ENCODE assay signal across 10 cellular contexts in the genomic region with DNA sequence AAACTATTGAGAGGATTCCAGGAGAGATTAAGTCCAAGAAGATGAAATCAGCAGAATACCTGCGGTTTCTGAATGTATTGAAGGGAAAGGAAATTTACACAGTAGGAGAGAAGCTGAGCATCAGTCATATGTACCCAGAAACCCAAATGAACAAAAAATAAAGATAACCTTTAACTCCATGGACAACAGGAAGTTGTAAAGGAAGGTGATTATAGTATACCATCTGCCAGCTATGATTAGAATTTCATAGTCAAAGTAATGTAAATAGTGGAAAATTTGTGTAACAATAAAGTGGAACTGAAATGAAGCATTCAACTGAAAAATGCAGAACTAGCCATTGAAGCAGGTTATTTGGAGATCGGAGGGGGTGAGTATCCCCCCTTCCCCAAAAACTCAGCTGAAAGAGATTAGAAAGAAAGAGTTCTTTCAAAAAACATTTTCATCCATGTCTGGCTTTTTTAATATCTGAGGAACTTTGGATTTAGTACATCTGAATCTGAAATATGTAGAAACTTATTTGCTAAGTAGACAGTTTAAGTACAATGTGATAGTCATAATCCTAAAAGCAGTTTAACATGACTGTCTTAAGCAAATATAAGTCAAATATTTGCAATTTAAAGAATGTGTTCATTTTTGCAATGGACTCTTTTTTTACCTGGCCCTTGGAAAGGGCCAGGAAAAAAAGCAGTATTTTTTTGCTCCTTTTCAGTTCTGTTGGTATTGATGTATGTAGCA. TPM values are rescaled to one million over a fixed set of nuclear protein-coding genes. Genes with fewer than 3 reads are reported as not detected.
A peak's percentile ranks its signal among the peaks of the same experiment; 100 is the strongest.
DNase-seq lines count a peak whose midpoint lies in the region; ATAC-seq and TF ChIP-seq lines count a peak whose summit lies in the region.
"Had no signal": no experiment of that assay in that cellular context is flagged by ENCODE, and none has a peak within 500 bp of the region (broad histone marks: within the 10 kb centered on the region; RNA-seq: fewer than 3 reads in every experiment).

No MANE protein-coding gene starts in this region.

- H3K36me3 ChIP-seq in Caco-2 (ENCODE audit: control insufficient read depth, insufficient read depth, low read length) (peaks cover 1% of the 10 kb centered on the region; the same call in 1 of the 2 replicates), heart left ventricle (peaks cover 0 to 88% (median 65%) of the 10 kb centered on the region in 9 donors)

- POLR2A ChIA-PET in Caco-2 (lab: Charles Lee), result interaction anchor here (0.6 kb wide), 1 partner anchor 64 kb away, joined by 3 read pairs; no protein-coding TSS in a partner anchor

- peaks cover 28% of the 10 kb centered on the region for H3K36me3 Mint-ChIP-seq in Caco-2 (ENCODE audit: insufficient read depth, unreplicated experiment)

- no peak for TF ChIP-seq POLR2A in heart left ventricle (IDR thresholded peaks at IDR 0.05)

- no peaks in the 10 kb centered on the region for H3K9me3 Mint-ChIP-seq in Caco-2 (ENCODE audit: unreplicated experiment)

- DNase-seq in Caco-2 (peak in 1 of 2 experiments; percentile 3), OCI-M2 (lab: John Stamatoyannopoulos, UW; ENCODE audit: unreplicated experiment) (peak; percentile 64), fibroblast of villous mesenchyme (ENCODE audit: low read depth) (peak; percentile 68), heart left ventricle (no peak), Ammon's horn (ENCODE audit: low spot score) (no peak), kidney tubule cell (ENCODE audit: low spot score) (no peak), mesenteric fat pad (ENCODE audit: low spot score) (no peak)
- DNase-seq: right cardiac atrium, trophoblast cell had no signal

- peaks cover 34% of the 10 kb centered on the region for H3K4me1 Mint-ChIP-seq in Caco-2 (ENCODE audit: low read depth, unreplicated experiment)

- H3K4me3 ChIP-seq in Caco-2 (ENCODE audit: low read depth, low read length) (no peak overlapping the region), fibroblast of villous mesenchyme (ENCODE audit: low read depth, low read length) (no peak overlapping the region), heart left ventricle (no peak overlapping the region)

- peak overlapping the region; percentile 45 for H3K27ac Mint-ChIP-seq in Caco-2 (ENCODE audit: unreplicated experiment)

- CTCF ChIA-PET in Caco-2 (lab: Charles Lee), result no interaction called here

- no peaks in the 10 kb centered on the region for H3K9me3 ChIP-seq in Caco-2
- H3K9me3 ChIP-seq in heart left ventricle, result no peaks in the 10 kb centered on the region

- H3K27me3 Mint-ChIP-seq in Caco-2 (ENCODE audit: insufficient read depth, unreplicated experiment), result no peaks in the 10 kb centered on the region

- intact Hi-C loops in Caco-2 (cut with micrococcal nuclease; ENCODE audit: unreplicated experiment) (loop anchor here (2.0 kb wide), 1 partner anchor 51 kb away; no protein-coding TSS in a partner anchor), heart left ventricle (cut with DNase I) (no loop called here)

- BruUV-seq in Caco-2 (replicated peaks; lab: Mats Ljungman, UMichigan), result no TSS peak

- H3K27ac ChIP-seq in heart left ventricle, result no peak overlapping the region

- H3K4me1 ChIP-seq in Caco-2 (peaks cover 29% of the 10 kb centered on the region), heart left ventricle (peaks cover 0 to 11% (median 0%) of the 10 kb centered on the region in 12 donors)

- H3K27me3 ChIP-seq in Caco-2 (replicated peaks; ENCODE audit: control insufficient read depth, insufficient read depth, low read length) (no peaks in the 10 kb centered on the region), heart left ventricle (no peaks in the 10 kb centered on the region)

- H3K4me3 Mint-ChIP-seq in Caco-2 (ENCODE audit: unreplicated experiment), result peak overlapping the region; percentile 42

- 78 to 85% (median 82%) methylated on average over 2 of the region's 2 CpGs for WGBS in heart left ventricle, 4 donors

- ATAC-seq in HG02610 (IDR thresholded peaks at IDR 0.05; ENCODE audit: unreplicated experiment), result peak; percentile 50
- ATAC-seq in heart left ventricle, result no peak
- ATAC-seq: right cardiac atrium had no signal

- TF ChIP-seq CTCF in Caco-2 (IDR thresholded peaks at IDR 0.05; ENCODE audit: insufficient read depth in 1 of 2, low read depth in 1 of 2, low read length in 1 of 2, severe bottlenecking in 1 of 2, unreplicated experiment in 1 of 2), result no peak
- no peak for TF ChIP-seq CTCF in fibroblast of villous mesenchyme (IDR thresholded peaks at IDR 0.05; ENCODE audit: insufficient read depth, low read depth, low read length)
- TF ChIP-seq CTCF in heart left ventricle (IDR thresholded peaks at IDR 0.05), result no peak

RNA-seq across cellular contexts. Expression of a gene that starts 58.4 kb away (rescaled TPM):
- total RNA-seq in Caco-2 (2022), result 27.5 and 28.6 TPM in 2 replicates
- total RNA-seq in fibroblast of villous mesenchyme, result 57.0 and 69.1 TPM in 2 replicates
- total RNA-seq in heart left ventricle, result 10 to 100 TPM; 34.0 to 65.3 (median 42.2) TPM
- polyA plus RNA-seq in heart left ventricle, result 10 to 100 TPM in 1 of 2 donors, 1 to 10 TPM in 1; 3.8 to 13.1 TPM
- total RNA-seq in mesenteric fat pad, result 39.8 TPM

Comparison
In these comparisons a context has a peak if more than half of its experiments do, and no peak if none do; other contexts are left out.
1. DNase-seq: peak in OCI-M2 (single experiment) and fibroblast of villous mesenchyme (single experiment); none in heart left ventricle (0 of 5), Ammon's horn (single experiment), kidney tubule cell (single experiment) and mesenteric fat pad (single experiment).